Comparison of ENCODE assay signal across 27 cellular contexts in the genomic region with DNA sequence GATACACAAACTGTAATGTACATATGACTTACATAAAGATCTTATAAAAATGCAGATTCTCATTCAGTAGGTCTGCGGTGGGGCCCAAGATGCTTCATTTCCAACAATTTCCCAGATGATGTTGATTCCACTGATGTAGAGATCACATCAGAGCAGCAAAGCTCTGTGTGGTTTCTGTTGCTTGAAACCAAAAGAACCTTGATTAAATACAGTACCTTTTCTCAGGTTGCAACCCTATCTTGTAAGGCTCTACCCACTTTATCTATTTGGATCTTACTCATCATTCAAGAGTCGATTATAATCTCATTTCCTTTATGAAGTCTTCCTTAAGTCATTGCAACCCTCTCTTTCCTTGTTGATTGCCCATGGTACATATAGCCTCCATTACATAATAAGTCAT.
"Had no signal": no experiment of that assay in that cellular context is flagged by ENCODE, and none has a peak within 500 bp of the region (broad histone marks: within the 10 kb centered on the region; RNA-seq: fewer than 3 reads in every experiment).

No MANE protein-coding gene starts in this region.

- ATAC-seq: natural killer cell; psoas muscle; right cardiac atrium; right lobe of liver; stimulated activated memory B cell treated with anti-CD40 and anti-IgM and Interleukin-4, amounts not matched to agents 10 μg/mL and 1 μg/mL and 100 μg/mL, for 72 hours; stimulated activated naive CD8-positive, alpha-beta T cell treated with anti-CD3 and anti-CD28 coated beads, Interleukin-15, amount 100 ng/mL, for 72 hours; stimulated activated naive CD8-positive, alpha-beta T cell treated with anti-CD3 and anti-CD28 coated beads, Interleukin-15, Interleukin-2, amounts not matched to agents 100 U/mL and 50 U/mL, for 24 hours; upper lobe of right lung had no signal

- H3K4me1 Mint-ChIP-seq: natural killer cell; nephron; neural progenitor cell; stimulated activated memory B cell treated with anti-CD40 and anti-IgM and Interleukin-4, amounts not matched to agents 10 μg/mL and 1 μg/mL and 100 μg/mL, for 72 hours; stimulated activated naive CD8-positive, alpha-beta T cell treated with anti-CD3 and anti-CD28 coated beads, Interleukin-15, amount 100 ng/mL, for 72 hours had no signal

- FAIRE-seq: small intestine had no signal

- H3K36me3 Mint-ChIP-seq: natural killer cell; stimulated activated memory B cell treated with anti-CD40 and anti-IgM and Interleukin-4, amounts not matched to agents 10 μg/mL and 1 μg/mL and 100 μg/mL, for 72 hours; type B pancreatic cell had no signal

- H3K27ac Mint-ChIP-seq: natural killer cell; nephron; neural progenitor cell; progenitor cell of endocrine pancreas; stimulated activated memory B cell treated with anti-CD40 and anti-IgM and Interleukin-4, amounts not matched to agents 10 μg/mL and 1 μg/mL and 100 μg/mL, for 72 hours; stimulated activated naive CD8-positive, alpha-beta T cell treated with anti-CD3 and anti-CD28 coated beads, Interleukin-15, amount 100 ng/mL, for 72 hours; type B pancreatic cell had no signal

- H3K4me3 Mint-ChIP-seq: natural killer cell; nephron; neural progenitor cell; stimulated activated memory B cell treated with anti-CD40 and anti-IgM and Interleukin-4, amounts not matched to agents 10 μg/mL and 1 μg/mL and 100 μg/mL, for 72 hours; stimulated activated naive CD8-positive, alpha-beta T cell treated with anti-CD3 and anti-CD28 coated beads, Interleukin-15, amount 100 ng/mL, for 72 hours; type B pancreatic cell had no signal

- H3K9me3 Mint-ChIP-seq: nephron; stimulated activated memory B cell treated with anti-CD40 and anti-IgM and Interleukin-4, amounts not matched to agents 10 μg/mL and 1 μg/mL and 100 μg/mL, for 72 hours; stimulated activated naive CD8-positive, alpha-beta T cell treated with anti-CD3 and anti-CD28 coated beads, Interleukin-15, amount 100 ng/mL, for 72 hours had no signal

- H3K27me3 Mint-ChIP-seq: progenitor cell of endocrine pancreas; stimulated activated memory B cell treated with anti-CD40 and anti-IgM and Interleukin-4, amounts not matched to agents 10 μg/mL and 1 μg/mL and 100 μg/mL, for 72 hours; stimulated activated naive CD8-positive, alpha-beta T cell treated with anti-CD3 and anti-CD28 coated beads, Interleukin-15, amount 100 ng/mL, for 72 hours; type B pancreatic cell had no signal

- DNase-seq: natural killer cell; occipital lobe; ovary; posterior cingulate gyrus; psoas muscle; right cardiac atrium; right lobe of liver; sigmoid colon; small intestine; stimulated activated CD4-positive, alpha-beta T cell treated with anti-CD3 and anti-CD28 coated beads, Interleukin-15, amount 100 ng/mL, for 24 hours; stimulated activated CD4-positive, alpha-beta T cell treated with anti-CD3 and anti-CD28 coated beads, Interleukin-2, amount 100 ng/mL, for 24 hours; stimulated activated CD4-positive, alpha-beta T cell treated with anti-CD3 and anti-CD28 coated beads, Interleukin-2, amount 100 ng/mL, for 48 hours; stimulated activated CD4-positive, alpha-beta T cell treated with anti-CD3 and anti-CD28 coated beads, Interleukin-4, amount 100 ng/mL, for 24 hours; stimulated activated naive CD4-positive, alpha-beta T cell; stimulated activated naive CD8-positive, alpha-beta T cell treated with anti-CD3 and anti-CD28 coated beads, Interleukin-15, amount 100 ng/mL, for 72 hours; stimulated activated naive CD8-positive, alpha-beta T cell treated with anti-CD3 and anti-CD28 coated beads, Interleukin-15, Interleukin-2, amounts not matched to agents 100 U/mL and 50 U/mL, for 24 hours; substantia nigra; testis; tibial artery; transverse colon; upper lobe of right lung; uterus had no signal
